Comparison of ENCODE assay signal across 33 cellular contexts in genomic region chr6:100487638-100488037, GRCh38. TPM values are rescaled to one million over a fixed set of nuclear protein-coding genes. Genes with fewer than 3 reads are reported as not detected.
"Had no signal": no experiment of that assay in that cellular context is flagged by ENCODE, and none has a peak within 500 bp of the region (broad histone marks: within the 10 kb centered on the region; RNA-seq: fewer than 3 reads in every experiment).

No MANE protein-coding gene starts in this region.

- H3K36me3 Mint-ChIP-seq: natural killer cell; neural progenitor cell; stimulated activated memory B cell treated with anti-CD40 and anti-IgM and Interleukin-4, amounts not matched to agents 10 μg/mL and 1 μg/mL and 100 μg/mL, for 72 hours; type B pancreatic cell had no signal

- H3K9me3 Mint-ChIP-seq: natural killer cell; stimulated activated memory B cell treated with anti-CD40 and anti-IgM and Interleukin-4, amounts not matched to agents 10 μg/mL and 1 μg/mL and 100 μg/mL, for 72 hours; stimulated activated naive CD8-positive, alpha-beta T cell treated with anti-CD3 and anti-CD28 coated beads, Interleukin-15, amount 100 ng/mL, for 72 hours had no signal

- H3K4me1 ChIP-seq: parathyroid adenoma, psoas muscle, spleen, suprapubic skin, testis, tibial artery, transverse colon, upper lobe of right lung, uterus had no signal

- DNase-seq: natural killer cell; occipital lobe; ovary; posterior cingulate gyrus; psoas muscle; right cardiac atrium; spleen; stimulated activated CD4-positive, alpha-beta T cell treated with anti-CD3 and anti-CD28 coated beads, Interleukin-12 subunit alpha, Interleukin-12 subunit beta, amount 100 ng/mL, for 4 hours; stimulated activated CD4-positive, alpha-beta T cell treated with anti-CD3 and anti-CD28 coated beads, Interleukin-1b, Interleukin-23, amount 100 ng/mL, for 48 hours; stimulated activated CD4-positive, alpha-beta T cell treated with anti-CD3 and anti-CD28 coated beads, Interleukin-4, amount 100 ng/mL, for 1 hour; stimulated activated CD4-positive, alpha-beta T cell treated with anti-CD3 and anti-CD28 coated beads, Interleukin-4, amount 100 ng/mL, for 4 hours; stimulated activated CD8-positive, alpha-beta memory T cell treated with anti-CD3 and anti-CD28 coated beads, Interleukin-4, amount 100 ng/mL, for 48 hours; stimulated activated naive CD4-positive, alpha-beta T cell; stimulated activated naive CD8-positive, alpha-beta T cell treated with anti-CD3 and anti-CD28 coated beads, Interleukin-15, amount 100 ng/mL, for 72 hours; stimulated activated naive CD8-positive, alpha-beta T cell treated with anti-CD3 and anti-CD28 coated beads, Interleukin-15, Interleukin-2, amounts not matched to agents 100 U/mL and 50 U/mL, for 24 hours; substantia nigra; testis; tibial artery; transverse colon; upper lobe of right lung; uterus had no signal

- H3K4me2 ChIP-seq: neural progenitor cell, smooth muscle cell had no signal

- H3K36me3 ChIP-seq: neural progenitor cell, ovary, spleen, suprapubic skin, tibial artery, transverse colon, upper lobe of right lung, uterus had no signal

- ATAC-seq: natural killer cell; psoas muscle; right cardiac atrium; sciatic nerve; stimulated activated memory B cell treated with anti-CD40 and anti-IgM and Interleukin-4, amounts not matched to agents 10 μg/mL and 1 μg/mL and 100 μg/mL, for 72 hours; stimulated activated naive CD8-positive, alpha-beta T cell treated with anti-CD3 and anti-CD28 coated beads, Interleukin-15, amount 100 ng/mL, for 72 hours; stimulated activated naive CD8-positive, alpha-beta T cell treated with anti-CD3 and anti-CD28 coated beads, Interleukin-15, Interleukin-2, amounts not matched to agents 100 U/mL and 50 U/mL, for 24 hours; upper lobe of right lung had no signal

- H3K4me1 Mint-ChIP-seq: natural killer cell; stimulated activated memory B cell treated with anti-CD40 and anti-IgM and Interleukin-4, amounts not matched to agents 10 μg/mL and 1 μg/mL and 100 μg/mL, for 72 hours had no signal

- H3K27ac Mint-ChIP-seq: natural killer cell; nephron; neural progenitor cell; progenitor cell of endocrine pancreas; stimulated activated memory B cell treated with anti-CD40 and anti-IgM and Interleukin-4, amounts not matched to agents 10 μg/mL and 1 μg/mL and 100 μg/mL, for 72 hours; stimulated activated naive CD8-positive, alpha-beta T cell treated with anti-CD3 and anti-CD28 coated beads, Interleukin-15, amount 100 ng/mL, for 72 hours; type B pancreatic cell had no signal

- H3K9ac ChIP-seq: neural progenitor cell, parathyroid adenoma had no signal

- H3K27ac ChIP-seq: neural progenitor cell, ovary, parathyroid adenoma, psoas muscle, skin epidermis, spleen, suprapubic skin, testis, tibial artery, transverse colon, upper lobe of right lung, uterus had no signal

- H3K4me3 Mint-ChIP-seq: natural killer cell; nephron; neural progenitor cell; stimulated activated memory B cell treated with anti-CD40 and anti-IgM and Interleukin-4, amounts not matched to agents 10 μg/mL and 1 μg/mL and 100 μg/mL, for 72 hours; stimulated activated naive CD8-positive, alpha-beta T cell treated with anti-CD3 and anti-CD28 coated beads, Interleukin-15, amount 100 ng/mL, for 72 hours; type B pancreatic cell had no signal

- H2AFZ ChIP-seq: neural progenitor cell, parathyroid adenoma had no signal

- H3K27me3 ChIP-seq: neural progenitor cell, ovary, testis, uterus had no signal

- H3K27me3 Mint-ChIP-seq: progenitor cell of endocrine pancreas had no signal

- H3K4me3 ChIP-seq: neural progenitor cell, ovary, psoas muscle, skin epidermis, smooth muscle cell, spleen, suprapubic skin, testis, tibial artery, transverse colon, upper lobe of right lung, uterus had no signal

- H3K9me3 ChIP-seq: ovary, psoas muscle, spleen, suprapubic skin, testis, tibial artery, transverse colon, upper lobe of right lung, uterus had no signal

RNA-seq across cellular contexts. Expression of gene SIM1, which starts 22.9 kb away (rescaled TPM):
- total RNA-seq: natural killer cell, occipital lobe, right cardiac atrium, smooth muscle cell, spleen, transverse colon, upper lobe of right lung had no signal
- polyA plus RNA-seq: neural cell, ovary, right cardiac atrium, smooth muscle cell, spleen, urinary bladder had no signal
